ENCODE assay signal across 9 cellular contexts in genomic region chr3:50615190-50615589, GRCh38. TPM values are rescaled to one million over a fixed set of nuclear protein-coding genes. Genes with fewer than 3 reads are reported as not detected.
DNase-seq lines count a peak whose midpoint lies in the region; ATAC-seq lines count a peak whose summit lies in the region.
"Had no signal": no experiment of that assay in that cellular context is flagged by ENCODE, and none has a peak within 500 bp of the region (broad histone marks: within the 10 kb centered on the region; RNA-seq: fewer than 3 reads in every experiment).

No MANE protein-coding gene starts in this region.

- no peaks in the 10 kb centered on the region for H3K27me3 Mint-ChIP-seq in activated CD4-positive, alpha-beta T cell treated with anti-CD3 and anti-CD28 coated beads for 36 hours
- peaks cover 6% of the 10 kb centered on the region for H3K27me3 Mint-ChIP-seq in activated CD4-positive, alpha-beta memory T cell treated with anti-CD3 and anti-CD28 coated beads for 36 hours
- no peaks in the 10 kb centered on the region for H3K27me3 Mint-ChIP-seq in naive B cell
- H3K27me3 Mint-ChIP-seq: memory B cell; naive thymus-derived CD8-positive, alpha-beta T cell had no signal

- H3K9me3 Mint-ChIP-seq in activated CD4-positive, alpha-beta T cell treated with anti-CD3 and anti-CD28 coated beads for 36 hours (ENCODE audit: low read depth): no peaks in the 10 kb centered on the region
- no peaks in the 10 kb centered on the region for H3K9me3 Mint-ChIP-seq in activated CD4-positive, alpha-beta memory T cell treated with anti-CD3 and anti-CD28 coated beads for 36 hours
- no peaks in the 10 kb centered on the region for H3K9me3 Mint-ChIP-seq in naive B cell
- H3K9me3 Mint-ChIP-seq: memory B cell; naive thymus-derived CD8-positive, alpha-beta T cell had no signal

- peaks cover 78% of the 10 kb centered on the region for H3K36me3 Mint-ChIP-seq in activated CD4-positive, alpha-beta T cell treated with anti-CD3 and anti-CD28 coated beads for 36 hours (ENCODE audit: low read depth)
- peaks cover 78% of the 10 kb centered on the region for H3K36me3 Mint-ChIP-seq in activated CD4-positive, alpha-beta memory T cell treated with anti-CD3 and anti-CD28 coated beads for 36 hours
- H3K36me3 Mint-ChIP-seq in naive B cell: no peaks in the 10 kb centered on the region
- H3K36me3 Mint-ChIP-seq: memory B cell had no signal

- DNase-seq in activated CD4-positive, alpha-beta T cell treated with anti-CD3 and anti-CD28 coated beads for 36 hours: no peak
- DNase-seq in activated CD4-positive, alpha-beta T cell treated with anti-CD3 and anti-CD28 coated beads for 4 hours: no peak
- no peak for DNase-seq in activated CD4-positive, alpha-beta memory T cell treated with anti-CD3 and anti-CD28 coated beads for 36 hours
- DNase-seq in naive B cell (no peak), retina (no peak), inferior parietal cortex (ENCODE audit: extremely low spot score) (no peak)

- peak overlapping the region; percentile 96 for H3K4me3 Mint-ChIP-seq in activated CD4-positive, alpha-beta T cell treated with anti-CD3 and anti-CD28 coated beads for 36 hours
- H3K4me3 Mint-ChIP-seq in activated CD4-positive, alpha-beta memory T cell treated with anti-CD3 and anti-CD28 coated beads for 36 hours: peak overlapping the region; percentile 78
- H3K4me3 Mint-ChIP-seq in naive B cell: peak overlapping the region in 5 of 8 donors; percentile 3 to 96 (median 90)

- H3K27ac Mint-ChIP-seq in activated CD4-positive, alpha-beta T cell treated with anti-CD3 and anti-CD28 coated beads for 36 hours: peak overlapping the region; percentile 96
- H3K27ac Mint-ChIP-seq in activated CD4-positive, alpha-beta memory T cell treated with anti-CD3 and anti-CD28 coated beads for 36 hours: peak overlapping the region; percentile 92
- no peak overlapping the region for H3K27ac Mint-ChIP-seq in naive B cell

- no peak for ATAC-seq in activated CD4-positive, alpha-beta T cell treated with anti-CD3 and anti-CD28 coated beads for 36 hours
- no peak for ATAC-seq in naive B cell (ENCODE audit: low read depth in 2 of 2)

- intact Hi-C loops in activated CD4-positive, alpha-beta T cell treated with anti-CD3 and anti-CD28 coated beads for 36 hours (cut with DNase I, micrococcal nuclease): loop anchor here (5.0 to 10.0 kb wide), 4 partner anchors 272 to 1660 kb away; partner anchors contain the start of genes PARP3 (in 1 of the 2), RRP9 (in 1 of the 2) and WDR82 (in 1 of the 2)
- intact Hi-C loops in activated CD4-positive, alpha-beta memory T cell treated with anti-CD3 and anti-CD28 coated beads for 36 hours (cut with micrococcal nuclease): loop anchor here (2.0 to 5.0 kb wide), 4 partner anchors 178 to 1057 kb away; partner anchors contain the start of gene TEX264

- peaks cover 52% of the 10 kb centered on the region for H3K4me1 Mint-ChIP-seq in activated CD4-positive, alpha-beta T cell treated with anti-CD3 and anti-CD28 coated beads for 36 hours
- H3K4me1 Mint-ChIP-seq in activated CD4-positive, alpha-beta memory T cell treated with anti-CD3 and anti-CD28 coated beads for 36 hours (ENCODE audit: low read depth): peaks cover 50% of the 10 kb centered on the region
- peaks cover 43 to 74% (median 63%) of the 10 kb centered on the region in 3 donors for H3K4me1 Mint-ChIP-seq in naive B cell

- POLR2A ChIA-PET in activated CD4-positive, alpha-beta T cell treated with anti-CD3 and anti-CD28 coated beads for 36 hours (lab: Charles Lee): interaction anchor here (1.2 to 13.7 kb wide), 4 partner anchors 9 to 45 kb away, joined by 3 to 267 read pairs (median 13); partner anchors contain the start of genes C3orf18 and HEMK1
- POLR2A ChIA-PET in activated CD4-positive, alpha-beta memory T cell treated with anti-CD3 and anti-CD28 coated beads for 36 hours (lab: Charles Lee): interaction anchor here (1.0 to 24.8 kb wide), 5 partner anchors 15 to 42 kb away, joined by 3 to 1013 read pairs (median 283); partner anchors contain the start of genes C3orf18 and HEMK1

- CTCF ChIA-PET in activated CD4-positive, alpha-beta T cell treated with anti-CD3 and anti-CD28 coated beads for 36 hours (lab: Charles Lee): interaction anchor here (0.8 to 25.3 kb wide), 22 partner anchors 8 to 773 kb away, joined by 3 to 647 read pairs (median 6); partner anchors contain the start of genes C3orf18, DOCK3 and HEMK1
- CTCF ChIA-PET in activated CD4-positive, alpha-beta memory T cell treated with anti-CD3 and anti-CD28 coated beads for 36 hours (lab: Charles Lee): interaction anchor here (1.0 to 20.7 kb wide), 23 partner anchors 9 to 884 kb away, joined by 3 to 908 read pairs (median 15); partner anchors contain the start of genes C3orf18, DOCK3, HEMK1 and MANF

RNA-seq across cellular contexts. Expression of gene MAPKAPK3, which starts 1.8 kb away (rescaled TPM):
- 100 to 1,000 TPM; 178 to 218 TPM for total RNA-seq in activated CD4-positive, alpha-beta T cell treated with anti-CD3 and anti-CD28 coated beads for 36 hours
- 100 to 1,000 TPM; 186 to 187 TPM for total RNA-seq in activated CD4-positive, alpha-beta memory T cell treated with anti-CD3 and anti-CD28 coated beads for 36 hours
- polyA plus RNA-seq in naive B cell (ENCODE audit: low read depth in 6 of 6): 10 to 100 TPM; 14.6 to 26.8 (median 19.3) TPM

RNA-seq across cellular contexts. Expression of gene CISH, which starts 3.6 kb away (rescaled TPM):
- total RNA-seq in activated CD4-positive, alpha-beta T cell treated with anti-CD3 and anti-CD28 coated beads for 36 hours: 100 to 1,000 TPM; 265 to 269 TPM
- total RNA-seq in activated CD4-positive, alpha-beta memory T cell treated with anti-CD3 and anti-CD28 coated beads for 36 hours: 100 to 1,000 TPM; 319 TPM
- polyA plus RNA-seq in naive B cell (ENCODE audit: low read depth in 6 of 6): 1 to 10 TPM in 1 of 6 donors, under 1 TPM in 3, not detected in 2; 0.34 to 1.3 (median 0.76) TPM

RNA-seq across cellular contexts. Expression of gene HEMK1, which starts 45.9 kb away (rescaled TPM):
- total RNA-seq in activated CD4-positive, alpha-beta T cell treated with anti-CD3 and anti-CD28 coated beads for 36 hours: 10 to 100 TPM; 61.6 to 77.7 TPM
- total RNA-seq in activated CD4-positive, alpha-beta memory T cell treated with anti-CD3 and anti-CD28 coated beads for 36 hours: 10 to 100 TPM; 78.7 to 82.6 TPM
- 10 to 100 TPM; 18.2 to 44.6 (median 32.8) TPM for polyA plus RNA-seq in naive B cell (ENCODE audit: low read depth in 6 of 6)

RNA-seq across cellular contexts. Expression of gene C3orf18, which starts 47.6 kb away (rescaled TPM):
- 10 to 100 TPM; 31.7 to 31.9 TPM for total RNA-seq in activated CD4-positive, alpha-beta T cell treated with anti-CD3 and anti-CD28 coated beads for 36 hours
- 10 to 100 TPM; 16.7 to 17.0 TPM for total RNA-seq in activated CD4-positive, alpha-beta memory T cell treated with anti-CD3 and anti-CD28 coated beads for 36 hours
- polyA plus RNA-seq in naive B cell (ENCODE audit: low read depth in 6 of 6): 10 to 100 TPM in 2 of 6 donors, 1 to 10 TPM in 4; 3.6 to 11.3 (median 6.4) TPM
- total RNA-seq: A172 had no signal

RNA-seq across cellular contexts. Expression of gene DOCK3, which starts 59.5 kb away (rescaled TPM):
- 1 to 10 TPM; 2.5 to 2.6 TPM for total RNA-seq in activated CD4-positive, alpha-beta T cell treated with anti-CD3 and anti-CD28 coated beads for 36 hours
- total RNA-seq in activated CD4-positive, alpha-beta memory T cell treated with anti-CD3 and anti-CD28 coated beads for 36 hours: 1 to 10 TPM; 2.7 to 2.9 TPM
- under 1 TPM in 3 of 6 donors, not detected in 3; 0.03 to 0.04 (median 0.04) TPM for polyA plus RNA-seq in naive B cell (ENCODE audit: low read depth in 6 of 6)

Comparison
In these comparisons a context has a peak if more than half of its experiments do, and no peak if none do; other contexts are left out.
1. H3K27ac Mint-ChIP-seq: peak in activated CD4-positive, alpha-beta T cell treated with anti-CD3 and anti-CD28 coated beads for 36 hours (single experiment) and activated CD4-positive, alpha-beta memory T cell treated with anti-CD3 and anti-CD28 coated beads for 36 hours (single experiment); none in naive B cell (0 of 6).
2. Peak in every context shown above with its lines, with median percentiles within 50 percentile points of each other: H3K4me3 Mint-ChIP-seq.